ENCODE assay signal across 25 cellular contexts in genomic region chr3:108113975-108114374, GRCh38.
"Had no signal": no experiment of that assay in that cellular context is flagged by ENCODE, and none has a peak within 500 bp of the region (broad histone marks: within the 10 kb centered on the region; RNA-seq: fewer than 3 reads in every experiment).

No MANE protein-coding gene starts in this region.

- H3K27ac Mint-ChIP-seq: immature natural killer cell; memory B cell; naive thymus-derived CD4-positive, alpha-beta T cell; natural killer cell treated with Interleukin-12 subunit alpha and Interleukin-12 subunit beta and Interleukin-15 and Interleukin-18, amount 100 ng/mL, for 72 hours; progenitor cell of endocrine pancreas; stimulated activated naive B cell treated with anti-CD40 and anti-IgM and Interleukin-4, amounts not matched to agents 10 μg/mL and 1 μg/mL and 100 μg/mL, for 72 hours; stimulated activated naive CD8-positive, alpha-beta T cell treated with anti-CD3 and anti-CD28 coated beads, Interleukin-15, Interleukin-2, amounts not matched to agents 100 ng/mL and 50 ng/mL, for 24 hours had no signal

- H3K36me3 ChIP-seq: left ventricle myocardium inferior, neutrophil, ovary, right atrium auricular region, right lobe of liver, suprapubic skin, thoracic aorta, tibial artery, uterus had no signal

- FAIRE-seq: islet of Langerhans had no signal

- H3K9me3 ChIP-seq: left ventricle myocardium inferior, mucosa of descending colon, neutrophil, ovary, right atrium auricular region, right lobe of liver, suprapubic skin, thoracic aorta, tibial artery, uterus had no signal

- H3K27ac ChIP-seq: left ventricle myocardium inferior, neutrophil, ovary, right atrium auricular region, right lobe of liver, suprapubic skin, thoracic aorta, tibial artery, uterus had no signal

- H3K36me3 Mint-ChIP-seq: natural killer cell treated with Interleukin-12 subunit alpha and Interleukin-12 subunit beta and Interleukin-15 and Interleukin-18, amount 100 ng/mL, for 72 hours had no signal

- H3K27me3 Mint-ChIP-seq: memory B cell; natural killer cell treated with Interleukin-12 subunit alpha and Interleukin-12 subunit beta and Interleukin-15 and Interleukin-18, amount 100 ng/mL, for 72 hours; progenitor cell of endocrine pancreas; stimulated activated naive B cell treated with anti-CD40 and anti-IgM and Interleukin-4, amounts not matched to agents 10 μg/mL and 1 μg/mL and 100 μg/mL, for 72 hours; stimulated activated naive CD8-positive, alpha-beta T cell treated with anti-CD3 and anti-CD28 coated beads, Interleukin-15, Interleukin-2, amounts not matched to agents 100 ng/mL and 50 ng/mL, for 24 hours had no signal

- H3K4me3 ChIP-seq: left ventricle myocardium inferior, lung, mucosa of descending colon, ovary, right atrium auricular region, right lobe of liver, suprapubic skin, thoracic aorta, tibial artery, uterus had no signal

- DNase-seq: immature natural killer cell; left ventricle myocardium inferior; midbrain; mucosa of descending colon; naive thymus-derived CD4-positive, alpha-beta T cell; occipital lobe; ovary; right lobe of liver; stimulated activated CD4-positive, alpha-beta T cell treated with anti-CD3 and anti-CD28 coated beads, Interleukin-12 subunit alpha, Interleukin-12 subunit beta, amount 100 ng/mL, for 4 hours; stimulated activated CD4-positive, alpha-beta T cell treated with anti-CD3 and anti-CD28 coated beads, Interleukin-15, amount 100 ng/mL, for 24 hours; stimulated activated CD4-positive, alpha-beta T cell treated with anti-CD3 and anti-CD28 coated beads, Interleukin-2, amount 100 ng/mL, for 24 hours; stimulated activated CD4-positive, alpha-beta T cell treated with anti-CD3 and anti-CD28 coated beads, Interleukin-4, amount 100 ng/mL, for 1 hour; stimulated activated naive B cell treated with anti-CD40 and anti-IgM and Interleukin-4, amounts not matched to agents 10 μg/mL and 1 μg/mL and 100 μg/mL, for 72 hours; tibial artery; uterus had no signal

- H3K9me3 Mint-ChIP-seq: memory B cell; natural killer cell treated with Interleukin-12 subunit alpha and Interleukin-12 subunit beta and Interleukin-15 and Interleukin-18, amount 100 ng/mL, for 72 hours; stimulated activated naive CD8-positive, alpha-beta T cell treated with anti-CD3 and anti-CD28 coated beads, Interleukin-15, Interleukin-2, amounts not matched to agents 100 ng/mL and 50 ng/mL, for 24 hours had no signal

- H3K4me3 Mint-ChIP-seq: immature natural killer cell; memory B cell; naive thymus-derived CD4-positive, alpha-beta T cell; natural killer cell treated with Interleukin-12 subunit alpha and Interleukin-12 subunit beta and Interleukin-15 and Interleukin-18, amount 100 ng/mL, for 72 hours; stimulated activated naive B cell treated with anti-CD40 and anti-IgM and Interleukin-4, amounts not matched to agents 10 μg/mL and 1 μg/mL and 100 μg/mL, for 72 hours; stimulated activated naive CD8-positive, alpha-beta T cell treated with anti-CD3 and anti-CD28 coated beads, Interleukin-15, Interleukin-2, amounts not matched to agents 100 ng/mL and 50 ng/mL, for 24 hours had no signal

- H3K4me1 ChIP-seq: left ventricle myocardium inferior, right atrium auricular region, right lobe of liver, suprapubic skin, tibial artery, uterus had no signal

- ATAC-seq: mucosa of descending colon; naive thymus-derived CD4-positive, alpha-beta T cell; natural killer cell treated with Interleukin-12 subunit alpha and Interleukin-12 subunit beta and Interleukin-15 and Interleukin-18, amount 100 ng/mL, for 72 hours; right lobe of liver; stimulated activated naive B cell treated with anti-CD40 and anti-IgM and Interleukin-4, amounts not matched to agents 10 μg/mL and 1 μg/mL and 100 μg/mL, for 72 hours had no signal

- H3K27me3 ChIP-seq: neutrophil, ovary, right atrium auricular region, right lobe of liver, suprapubic skin, uterus had no signal
